Comparison of ENCODE assay signal across 9 cellular contexts in the genomic region with DNA sequence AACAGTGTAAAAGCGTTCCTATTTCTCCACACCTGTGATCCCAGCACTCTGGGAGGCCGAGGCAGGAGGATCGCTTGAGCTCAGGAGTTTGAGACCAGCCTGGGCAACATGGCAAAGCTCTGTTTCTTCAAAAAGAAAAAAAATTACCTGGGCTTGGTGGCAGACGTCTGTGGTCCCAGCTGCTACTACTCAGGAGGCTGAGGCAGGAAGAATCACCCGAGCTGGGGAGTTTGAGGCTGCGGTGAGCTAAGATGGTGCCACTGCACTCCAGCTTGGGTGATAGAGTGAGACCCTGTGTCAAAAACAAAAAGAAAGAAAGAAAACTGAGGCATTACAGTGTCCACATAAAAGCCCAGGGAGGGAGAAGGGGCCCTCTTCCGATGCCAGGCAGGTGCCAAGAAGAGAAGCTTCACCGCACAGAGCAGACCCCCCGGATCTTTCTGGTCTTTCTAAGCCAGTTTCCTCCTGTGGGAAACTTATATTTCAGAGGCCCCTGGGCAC. TPM values are rescaled to one million over a fixed set of nuclear protein-coding genes. Genes with fewer than 3 reads are reported as not detected.
A peak's percentile ranks its signal among the peaks of the same experiment; 100 is the strongest.
DNase-seq lines count a peak whose midpoint lies in the region; ATAC-seq, FAIRE-seq and TF ChIP-seq lines count a peak whose summit lies in the region.
"Not testable (repeated sequence)": the region's sequence is repeated elsewhere in the genome, so short reads cannot be mapped to it uniquely, and the experiment has no call there.
"Had no signal": no experiment of that assay in that cellular context is flagged by ENCODE, and none has a peak within 500 bp of the region (broad histone marks: within the 10 kb centered on the region; RNA-seq: fewer than 3 reads in every experiment).

TSS of gene ADGRE2 (minus strand) at position 451 of the 501 bp plus-strand sequence. CDS start 1,804 bp downstream, outside the sequence.

- H3K36me3 Mint-ChIP-seq in H9 (ENCODE audit: insufficient read depth in 1 of 3, low read depth in 3 of 3); WTC11: not testable (repeated sequence)

- not testable (repeated sequence) for H4K20me1 ChIP-seq in BLaER1; H9 (ENCODE audit: control insufficient read depth, insufficient read depth, insufficient read length); mammary epithelial cell (ENCODE audit: insufficient read depth, low read length)

- FAIRE-seq in kidney (lab: Jason Lieb, UNC): not testable (repeated sequence)

- TSS peak; percentile 76 for BruUV-seq in mammary epithelial cell (replicated peaks; lab: Mats Ljungman, UMichigan)

- H3T11ph ChIP-seq in H9 (ENCODE audit: low read length): not testable (repeated sequence)

- H3K4me1 Mint-ChIP-seq in H9: not testable (repeated sequence)
- H3K4me1 Mint-ChIP-seq in WTC11: peaks cover 11% of the 10 kb centered on the region

- not testable (repeated sequence) for H2AFZ ChIP-seq in H9 (ENCODE audit: low read length); mammary epithelial cell (ENCODE audit: low read depth, low read length)

- H3K9ac ChIP-seq in BLaER1; H9 (ENCODE audit: extremely low read depth, insufficient read length, low read length); mammary epithelial cell (ENCODE audit: insufficient read depth, low read length); kidney (ENCODE audit: low read length in 2 of 2): not testable (repeated sequence)

- not testable (repeated sequence) for H2AK5ac ChIP-seq in H9 (ENCODE audit: insufficient read length, low read length)

- H3K23me2 ChIP-seq in H9 (ENCODE audit: insufficient read length, low read depth, low read length, poor library complexity, severe bottlenecking): peaks cover 12% of the 10 kb centered on the region

- not testable (repeated sequence) for H4K5ac ChIP-seq in H9 (ENCODE audit: insufficient read length, low read depth, low read length)

- H2BK120ac ChIP-seq in H9 (ENCODE audit: low read depth, low read length, poor library complexity, severe bottlenecking): not testable (repeated sequence)

- not testable (repeated sequence) for H3K27ac ChIP-seq in BLaER1; H9 (ENCODE audit: insufficient read length, low read depth, low read length); mammary epithelial cell (ENCODE audit: insufficient read depth, low read depth, low read length); kidney (ENCODE audit: low read depth in 2 of 2, low read length in 2 of 2)
- peak within 1 kb of the TSS in 3 of 8 donors; percentile 2 to 93 (median 84) for H3K27ac ChIP-seq in spleen

- H3K27me3 Mint-ChIP-seq in H9 (ENCODE audit: low read depth): peaks cover 22% of the 10 kb centered on the region
- not testable (repeated sequence) for H3K27me3 Mint-ChIP-seq in WTC11 (ENCODE audit: low read depth)

- POLR2A ChIA-PET in WTC11 (lab: Charles Lee): not testable (repeated sequence)

- not testable (repeated sequence) for H3K27ac Mint-ChIP-seq in H9, WTC11

- H3K9me3 ChIP-seq in BLaER1; H9 (ENCODE audit: control insufficient read depth, low read depth, low read length); mammary epithelial cell (replicated peaks; ENCODE audit: insufficient read depth, low read length); kidney (ENCODE audit: control insufficient read depth in 1 of 2, low read length in 2 of 2); mononuclear cell (ENCODE audit: low read depth, low read length); spleen: not testable (repeated sequence)

- not testable (repeated sequence) for H3K79me1 ChIP-seq in H9 (ENCODE audit: insufficient read depth, low read depth, low read length, poor library complexity, severe bottlenecking)

- not testable (repeated sequence) for TF ChIP-seq CTCF in H9 (conservative IDR thresholded peaks at IDR 0.05); WTC11 (IDR thresholded peaks at IDR 0.05); mammary epithelial cell (conservative IDR thresholded peaks at IDR 0.05 in 1 of 2, IDR thresholded peaks at IDR 0.05 in 1 of 2; ENCODE audit: extremely low read depth in 1 of 2, insufficient read depth in 1 of 2, low read depth in 1 of 2, low read length in 2 of 2); kidney (IDR thresholded peaks at IDR 0.05; ENCODE audit: borderline replicate concordance, extremely low read depth, insufficient read depth); spleen (IDR thresholded peaks at IDR 0.05 in 8 of 11, conservative IDR thresholded peaks at IDR 0.05 in 3 of 11)

- not testable (repeated sequence) for H3K4me3 ChIP-seq in BLaER1; mammary epithelial cell (replicated peaks in 1 of 3; ENCODE audit: insufficient read depth in 1 of 3, low read depth in 2 of 3, low read length in 3 of 3); kidney (ENCODE audit: low read length in 2 of 2); mononuclear cell (ENCODE audit: low read length); spleen

- H2BK15ac ChIP-seq in H9 (ENCODE audit: low read depth, low read length): not testable (repeated sequence)

- CTCF ChIA-PET in WTC11 (lab: Charles Lee): interaction anchor here (1.9 to 2.9 kb wide), 2 partner anchors 9 to 204 kb away, joined by 7 to 24 read pairs; no protein-coding TSS in a partner anchor
- CTCF ChIA-PET in mammary epithelial cell (lab: Charles Lee; ENCODE audit: low non-redundant PET): not testable (repeated sequence)

- H2BK20ac ChIP-seq in H9 (ENCODE audit: low read depth, low read length, poor library complexity, severe bottlenecking): not testable (repeated sequence)

- H3K14ac ChIP-seq in H9 (ENCODE audit: insufficient read depth, low read length): not testable (repeated sequence)

- H3K4ac ChIP-seq in H9 (ENCODE audit: low read depth, low read length): not testable (repeated sequence)

- not testable (repeated sequence) for ATAC-seq in WTC11

- TF ChIP-seq POLR2A in spleen (IDR thresholded peaks at IDR 0.05): not testable (repeated sequence)

- in situ Hi-C loops in mammary epithelial cell (cut with MboI; ENCODE audit: low sequenced_read_pairs in 2 of 2): not testable (repeated sequence)

- H3K18ac ChIP-seq in H9 (ENCODE audit: insufficient read length, low read depth, low read length): not testable (repeated sequence)

- H3K9me3 Mint-ChIP-seq in H9: peaks cover 5 to 67% of the 10 kb centered on the region in 2 experiments; a peak in 4 of 5 replicates
- H3K9me3 Mint-ChIP-seq in WTC11: not testable (repeated sequence)

- not testable (repeated sequence) for H3K27me3 ChIP-seq in BLaER1; H9 (ENCODE audit: insufficient read depth, low read length); mammary epithelial cell (ENCODE audit: insufficient read depth, low read length); mononuclear cell (ENCODE audit: insufficient read depth, low read length)
- H3K27me3 ChIP-seq in spleen (replicated peaks in 1 of 7): peaks cover 0 to 63% (median 5%) of the 10 kb centered on the region in 7 donors

- H3K4me1 ChIP-seq in BLaER1: peaks cover 64% of the 10 kb centered on the region
- H3K4me1 ChIP-seq in H9 (ENCODE audit: insufficient read depth, low read length); mammary epithelial cell (ENCODE audit: insufficient read depth, low read length); kidney (ENCODE audit: control insufficient read depth in 1 of 2, insufficient read depth in 1 of 2, low read depth in 1 of 2, low read length in 2 of 2): not testable (repeated sequence)
- H3K4me1 ChIP-seq in mononuclear cell (ENCODE audit: insufficient read depth, low read length): peaks cover 36% of the 10 kb centered on the region
- peaks cover 0 to 56% (median 11%) of the 10 kb centered on the region in 6 donors for H3K4me1 ChIP-seq in spleen

- peak within 1 kb of the TSS; percentile 36 for H3K4me2 ChIP-seq in BLaER1
- not testable (repeated sequence) for H3K4me2 ChIP-seq in H9 (ENCODE audit: insufficient read depth, insufficient read length, low read length); mammary epithelial cell (ENCODE audit: insufficient read depth, low read depth, low read length)

- no CpG with 5 or more reads among the region's 9 CpGs for WGBS in H9 (ENCODE audit: extremely low coverage, insufficient read length, low lambda C conversion rate)
- 75% methylated on average over 8 of the region's 9 CpGs for WGBS in mammary epithelial cell (ENCODE audit: low coverage, missing lambda C conversion rate)
- WGBS in spleen, 5 donors: 34 to 62% (median 49%) methylated on average over 9 of the region's 9 CpGs

- H3K79me2 ChIP-seq in H9 (ENCODE audit: insufficient read depth, low read length); mammary epithelial cell (ENCODE audit: insufficient read depth, low read length): not testable (repeated sequence)

- not testable (repeated sequence) for H3K56ac ChIP-seq in H9 (ENCODE audit: insufficient read length, low read depth, low read length)

- H4K91ac ChIP-seq in H9 (ENCODE audit: insufficient read length, low read depth, low read length): not testable (repeated sequence)

- not testable (repeated sequence) for H3K23ac ChIP-seq in H9 (ENCODE audit: insufficient read length, low read depth, low read length)

- H3K36me3 ChIP-seq in BLaER1; mammary epithelial cell (ENCODE audit: insufficient read depth, low read length); kidney (ENCODE audit: control insufficient read depth in 1 of 2, insufficient read depth in 2 of 2, low read length in 2 of 2); spleen: not testable (repeated sequence)

- peak within 1 kb of the TSS in 1 of 2 experiments; percentile 58; a peak in 2 of 5 replicates for H3K4me3 Mint-ChIP-seq in H9
- H3K4me3 Mint-ChIP-seq in WTC11: peak within 1 kb of the TSS; percentile 29; the same call in 1 of the 2 replicates

- H2BK5ac ChIP-seq in H9 (ENCODE audit: insufficient read length, low read length): not testable (repeated sequence)

- intact Hi-C loops in mammary epithelial cell (cut with micrococcal nuclease): loop anchor here (5.0 kb wide), 1 partner anchor 91 kb away; no protein-coding TSS in a partner anchor
- intact Hi-C loops in kidney (cut with DNase I); spleen (cut with DNase I; ENCODE audit: low total_unique reads): not testable (repeated sequence)

- H2BK12ac ChIP-seq in H9 (ENCODE audit: insufficient read length, low read depth, low read length): not testable (repeated sequence)

- dilution Hi-C loops in mammary epithelial cell (cut with HindIII; ENCODE audit: low sequenced_read_pairs): loop anchor here (5.0 to 10.0 kb wide), 2 partner anchors 49 to 203 kb away; partner anchors contain the start of gene NDUFB7

- DNase-seq in H9 (peak; percentile 10), kidney (peak; percentile 11), ureter (ENCODE audit: low spot score) (peak; percentile 26)
- DNase-seq in WTC11 (ENCODE audit: low spot score); mammary epithelial cell; spleen: not testable (repeated sequence)

- not testable (repeated sequence) for H4K8ac ChIP-seq in H9 (replicated peaks; ENCODE audit: insufficient read length, low read depth, low read length)

RNA-seq across cellular contexts. Expression of gene ADGRE2, which starts in this region (rescaled TPM):
- total RNA-seq in H9 (2021) (1.2 and 1.4 TPM in 2 replicates), WTC11 (2021) (3.0 to 4.0 TPM (median 3.2 TPM) in 3 replicates), mammary epithelial cell (1 to 10 TPM in 1 of 2 donors, under 1 TPM in 1; 0.83 to 4.8 TPM), kidney (10.4 TPM), mononuclear cell (22.7 TPM), spleen (100 to 1,000 TPM in 4 of 7 donors, 10 to 100 TPM in 3; 58.0 to 183 (median 100) TPM), ureter (10.3 TPM)
- polyA plus RNA-seq in mammary epithelial cell (10.8 TPM), kidney (ENCODE audit: insufficient read depth, low read depth, low replicate concordance) (0.15 TPM), spleen (1 to 10 TPM; 4.0 to 9.9 (median 6.0) TPM)
- polyA minus RNA-seq in mammary epithelial cell: 17.2 TPM
- total RNA-seq: HT-29 had no signal
